ENCODE assay signal across 23 cellular contexts in genomic region chr11:65596520-65596919, GRCh38. TPM values are rescaled to one million over a fixed set of nuclear protein-coding genes. Genes with fewer than 3 reads are reported as not detected.
"Had no signal": no experiment of that assay in that cellular context is flagged by ENCODE, and none has a peak within 500 bp of the region (broad histone marks: within the 10 kb centered on the region; RNA-seq: fewer than 3 reads in every experiment).

No MANE protein-coding gene starts in this region.

- H3K4me3 ChIP-seq: breast epithelium, SK-N-MC had no signal

- H3K36me3 Mint-ChIP-seq: activated naive CD4-positive, alpha-beta T cell treated with anti-CD3 and anti-CD28 coated beads, Interleukin-2, amount 50 U/mL, for 24 hours had no signal

- ATAC-seq: activated CD4-positive, CD25-positive, alpha-beta regulatory T cell treated with anti-CD3 and anti-CD28 coated beads, Interleukin-2, amount 50 U/mL, for 24 hours; T-cell had no signal

- H3K36me3 ChIP-seq: breast epithelium had no signal

- DNase-seq: activated CD4-positive, alpha-beta T cell treated with anti-CD3 and anti-CD28 coated beads for 48 hours; activated CD4-positive, alpha-beta T cell treated with anti-CD3 and anti-CD28 coated beads, Interleukin-2, amount 50 U/mL, for 48 hours; activated CD8-positive, alpha-beta memory T cell treated with anti-CD3 and anti-CD28 coated beads, Interleukin-2, amount 50 U/mL, for 48 hours; activated gamma-delta T cell treated with Interleukin-2 at 50 U/mL for 16 hours; activated T-cell treated with anti-CD3 and anti-CD28 coated beads, Interleukin-2, amount 50 U/mL, for 1 hour; aorta; central memory CD4-positive, alpha-beta T cell; IMR-90; KG1; NCI-H1092 treated with DMSO at 0.1 percent for 48 hours; NCI-H1417 treated with DMSO at 0.1 percent for 48 hours; NCI-H1694; NCI-H2107; NCI-H345; NCI-H510A; NCI-H526 treated with DMSO at 0.1 percent for 48 hours; NCI-H82; T-cell had no signal

- H3K27me3 Mint-ChIP-seq: activated naive CD4-positive, alpha-beta T cell treated with anti-CD3 and anti-CD28 coated beads, Interleukin-2, amount 50 U/mL, for 24 hours; T-cell had no signal

- H3K4me3 Mint-ChIP-seq: activated naive CD4-positive, alpha-beta T cell treated with anti-CD3 and anti-CD28 coated beads, Interleukin-2, amount 50 U/mL, for 24 hours; T-cell had no signal

- H3K27ac ChIP-seq: SK-N-MC had no signal

- H3K9me3 Mint-ChIP-seq: activated naive CD4-positive, alpha-beta T cell treated with anti-CD3 and anti-CD28 coated beads, Interleukin-2, amount 50 U/mL, for 24 hours; T-cell had no signal

- H3K9me3 ChIP-seq: breast epithelium had no signal

- H3K27me3 ChIP-seq: breast epithelium had no signal

RNA-seq across cellular contexts. Expression of gene KCNK7, which starts 0.9 kb away (rescaled TPM):
- total RNA-seq: IMR-90, RPMI7951 had no signal
